In the genomic region with DNA sequence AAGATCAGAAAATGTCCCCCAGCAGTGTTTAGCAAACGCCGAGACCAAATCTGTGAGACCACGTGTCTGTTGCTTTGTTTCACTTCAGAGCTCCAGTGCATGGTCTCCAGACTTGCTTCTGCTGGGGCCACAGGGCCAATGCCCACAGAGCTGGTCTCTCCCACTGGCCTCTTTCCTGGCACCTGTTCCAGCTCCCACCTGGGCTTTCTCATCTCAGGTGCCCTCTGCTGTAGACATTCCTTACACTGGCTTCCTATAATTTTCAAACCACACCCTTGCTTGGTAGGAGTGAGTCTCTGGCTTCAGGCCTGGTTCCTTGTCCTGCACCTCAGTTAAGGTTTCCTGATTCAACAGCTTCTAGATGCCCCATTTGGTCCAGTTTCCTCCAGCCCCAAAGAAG, we compare ENCODE assay signal across 17 cellular contexts.
DNase-seq lines count a peak whose midpoint lies in the region; ATAC-seq and TF ChIP-seq lines count a peak whose summit lies in the region.
"Had no signal": no experiment of that assay in that cellular context is flagged by ENCODE, and none has a peak within 500 bp of the region (broad histone marks: within the 10 kb centered on the region; RNA-seq: fewer than 3 reads in every experiment).

No MANE protein-coding gene starts in this region.

- DNase-seq in activated CD8-positive, alpha-beta memory T cell treated with anti-CD3 and anti-CD28 coated beads, Interleukin-2, amount 50 U/mL, for 48 hours = peak; percentile 33
- DNase-seq in activated CD8-positive, alpha-beta memory T cell treated with anti-CD3 and anti-CD28 coated beads for 24 hours = no peak
- peak; percentile 50 for DNase-seq in coronary artery (ENCODE audit: low spot score)
- DNase-seq in mesenteric fat pad (ENCODE audit: low spot score) = peak; percentile 53
- no peak for DNase-seq in NCI-H2107 treated with DMSO at 0.1 percent for 48 hours (lab: John Stamatoyannopoulos, UW; ENCODE audit: unreplicated experiment)
- DNase-seq: C1 segment of cervical spinal cord; Calu3; CD4-positive, alpha-beta memory T cell; COR-L47; DMS53; DMS79 treated with DMSO at 0.1 percent for 48 hours; GF-D8; GM23248; H7; HCEC 1CT had no signal

- H3K27ac ChIP-seq in coronary artery = no peak overlapping the region
- H3K27ac ChIP-seq: GM23248 had no signal

- ATAC-seq in HG02588 (IDR thresholded peaks at IDR 0.05; ENCODE audit: unreplicated experiment) = no peak
- ATAC-seq in GM19463 (IDR thresholded peaks at IDR 0.05; ENCODE audit: unreplicated experiment) = no peak

- H3K4me3 ChIP-seq in coronary artery = no peak overlapping the region
- H3K4me3 ChIP-seq: GM23248 had no signal

- no peak for TF ChIP-seq CTCF in coronary artery (IDR thresholded peaks at IDR 0.05)

Comparison
In these comparisons a context has a peak if more than half of its experiments do, and no peak if none do; other contexts are left out.
1. DNase-seq: peak in activated CD8-positive, alpha-beta memory T cell treated with anti-CD3 and anti-CD28 coated beads, Interleukin-2, amount 50 U/mL, for 48 hours (single experiment), coronary artery (single experiment) and mesenteric fat pad (single experiment); none in activated CD8-positive, alpha-beta memory T cell treated with anti-CD3 and anti-CD28 coated beads for 24 hours (single experiment) and NCI-H2107 treated with DMSO at 0.1 percent for 48 hours (single experiment).